ENCODE assay signal across 29 cellular contexts in genomic region chr10:68318331-68319059, GRCh38.
"Had no signal": no experiment of that assay in that cellular context is flagged by ENCODE, and none has a peak within 500 bp of the region (broad histone marks: within the 10 kb centered on the region; RNA-seq: fewer than 3 reads in every experiment).

No MANE protein-coding gene starts in this region.

- ATAC-seq: activated CD8-positive, alpha-beta memory T cell treated with anti-CD3 and anti-CD28 coated beads, Interleukin-2, amount 10 ng/mL, durations not matched to agents 7 days and 5 days; activated T-cell treated with anti-CD3 and anti-CD28 coated beads, Interleukin-2, amount 50 U/mL, for 72 hours; gastrocnemius medialis; natural killer cell; right cardiac atrium; SK-N-SH treated with all-trans-retinoic acid at 6 μM for 48 hours; T-helper 17 cell had no signal

- H3K4me2 ChIP-seq: neural progenitor cell had no signal

- DNase-seq: activated CD4-positive, alpha-beta memory T cell treated with anti-CD3 and anti-CD28 coated beads for 36 hours; activated CD4-positive, alpha-beta T cell treated with anti-CD3 and anti-CD28 coated beads, Interleukin-2, amount 10 ng/mL, durations not matched to agents 24 days and 14 days; activated CD4-positive, CD25-positive, alpha-beta regulatory T cell treated with anti-CD3 and anti-CD28 coated beads, Interleukin-2, amount 50 U/mL, for 72 hours; activated CD8-positive, alpha-beta memory T cell treated with anti-CD3 and anti-CD28 coated beads, Interleukin-2, amount 10 ng/mL, durations not matched to agents 7 days and 5 days; activated naive CD4-positive, alpha-beta T cell; activated T-cell treated with anti-CD3 and anti-CD28 coated beads, Interleukin-2, amount 50 U/mL, for 72 hours; anterior cingulate cortex; cerebellar nuclear complex; dorsolateral prefrontal cortex; effector memory CD4-positive, alpha-beta T cell; erythroblast; gastrocnemius medialis; kidney glomerular epithelial cell; left ventricle myocardium inferior; mammary epithelial cell; natural killer cell; occipital lobe; right cardiac atrium; stimulated activated CD4-positive, alpha-beta T cell treated with anti-CD3 and anti-CD28 coated beads, Interleukin-2, amount 100 ng/mL, for 48 hours; stimulated activated naive CD4-positive, alpha-beta T cell treated with Interleukin-2 at 50 U/mL for 16 hours; T-helper 17 cell; T1000; WERI-Rb-1 had no signal

- H3K27ac Mint-ChIP-seq: activated CD4-positive, alpha-beta memory T cell treated with anti-CD3 and anti-CD28 coated beads for 36 hours; activated CD4-positive, alpha-beta T cell treated with anti-CD3 and anti-CD28 coated beads, Interleukin-2, amount 10 ng/mL, durations not matched to agents 24 days and 14 days; activated CD8-positive, alpha-beta memory T cell treated with anti-CD3 and anti-CD28 coated beads, Interleukin-2, amount 10 ng/mL, durations not matched to agents 7 days and 5 days; activated naive CD8-positive, alpha-beta T cell; activated T-cell treated with anti-CD3 and anti-CD28 coated beads, Interleukin-2, amount 50 U/mL, for 72 hours; natural killer cell; neural progenitor cell; T-helper 17 cell had no signal

- H3K27me3 Mint-ChIP-seq: activated CD4-positive, alpha-beta memory T cell treated with anti-CD3 and anti-CD28 coated beads for 36 hours; activated CD4-positive, alpha-beta T cell treated with anti-CD3 and anti-CD28 coated beads, Interleukin-2, amount 10 ng/mL, durations not matched to agents 24 days and 14 days; activated CD8-positive, alpha-beta memory T cell treated with anti-CD3 and anti-CD28 coated beads, Interleukin-2, amount 10 ng/mL, durations not matched to agents 7 days and 5 days; activated naive CD8-positive, alpha-beta T cell; T-helper 17 cell had no signal

- H3K27ac ChIP-seq: coronary artery, dorsolateral prefrontal cortex, gastrocnemius medialis, left ventricle myocardium inferior, neural progenitor cell, parathyroid adenoma, tibial nerve, WERI-Rb-1 had no signal

- H3K27me3 ChIP-seq: dorsolateral prefrontal cortex, gastrocnemius medialis, neural progenitor cell, tibial nerve had no signal

- H3K4me1 Mint-ChIP-seq: natural killer cell, neural progenitor cell had no signal

- H3K9ac ChIP-seq: neural progenitor cell, parathyroid adenoma had no signal

- H3K4me3 ChIP-seq: coronary artery, dorsolateral prefrontal cortex, gastrocnemius medialis, left ventricle myocardium inferior, neural progenitor cell, tibial nerve had no signal

- H3K4me1 ChIP-seq: gastrocnemius medialis, left ventricle myocardium inferior, neural progenitor cell, parathyroid adenoma, tibial nerve had no signal

- H3K4me3 Mint-ChIP-seq: activated CD4-positive, alpha-beta memory T cell treated with anti-CD3 and anti-CD28 coated beads for 36 hours; activated CD4-positive, alpha-beta T cell treated with anti-CD3 and anti-CD28 coated beads, Interleukin-2, amount 10 ng/mL, durations not matched to agents 24 days and 14 days; activated CD8-positive, alpha-beta memory T cell treated with anti-CD3 and anti-CD28 coated beads, Interleukin-2, amount 10 ng/mL, durations not matched to agents 7 days and 5 days; activated naive CD8-positive, alpha-beta T cell; activated T-cell treated with anti-CD3 and anti-CD28 coated beads, Interleukin-2, amount 50 U/mL, for 72 hours; natural killer cell; neural progenitor cell; T-helper 17 cell had no signal

- H3K36me3 ChIP-seq: gastrocnemius medialis, neural progenitor cell, tibial nerve, WERI-Rb-1 had no signal

- H2AFZ ChIP-seq: neural progenitor cell, parathyroid adenoma had no signal
